1 cellular context compared by ENCODE assay signal in genomic region chr14:68795602-68796417, GRCh38.
A peak's percentile ranks its signal among the peaks of the same experiment; 100 is the strongest.
TF ChIP-seq lines count a peak whose summit lies in the region.

No MANE protein-coding gene starts in this region.

TF ChIP-seq in K562, 482 proteins besides CTCF, POLR2A, EP300 and RAD21 (continued from another document and continues in another):
- TF ChIP-seq ZNF318 (IDR thresholded peaks at IDR 0.05; ENCODE audit: borderline replicate concordance in 1 of 2, low read depth in 1 of 2) (no peak), BRD9 (IDR thresholded peaks at IDR 0.05; ENCODE audit: low read depth, partially characterized antibody) (no peak), PTTG1 (tag; IDR thresholded peaks at IDR 0.05; ENCODE audit: low read depth) (no peak), LEF1 (IDR thresholded peaks at IDR 0.05) (no peak), ZNF445 (CRISPR knock-in tag; IDR thresholded peaks at IDR 0.05; ENCODE audit: low read depth) (no peak), RHOXF2B (CRISPR knock-in tag; conservative IDR thresholded peaks at IDR 0.05) (no peak), RBBP5 (IDR thresholded peaks at IDR 0.05; ENCODE audit: borderline replicate concordance, insufficient read depth, low read length, poor library complexity, severe bottlenecking) (peak; percentile 57), EZH2 (IDR thresholded peaks at IDR 0.05; ENCODE audit: borderline replicate concordance, low read depth, low read length) (no peak), KAT7 (CRISPR knock-in tag; IDR thresholded peaks at IDR 0.05; ENCODE audit: borderline replicate concordance) (no peak), SNRNP70 (optimal IDR thresholded peaks at IDR 0.05; ENCODE audit: low read depth, low read length) (no peak), TAF15 (IDR thresholded peaks at IDR 0.05; ENCODE audit: low read depth, low read length) (no peak), HDAC1 (IDR thresholded peaks at IDR 0.05) (peak in 1 of 2 experiments; percentile 38; a peak in 1 of 4 replicates), WHSC1 (IDR thresholded peaks at IDR 0.05; ENCODE audit: low read length) (no peak), PRMT5 (CRISPR knock-in tag; IDR thresholded peaks at IDR 0.05) (no peak), RFX1 (IDR thresholded peaks at IDR 0.05) (no peak), SRF (CRISPR knock-in tag; IDR thresholded peaks at IDR 0.05) (no peak), HNRNPH1 (optimal IDR thresholded peaks at IDR 0.05; ENCODE audit: low read depth, low read length) (no peak), CXXC5 (CRISPR knock-in tag; IDR thresholded peaks at IDR 0.05) (peak; percentile 56), ZNF444 (CRISPR knock-in tag; IDR thresholded peaks at IDR 0.05) (no peak), FOXP1 (CRISPR knock-in tag; IDR thresholded peaks at IDR 0.05) (no peak; the same call in 1 of the 2 replicates), ZBTB33 (CRISPR knock-in tag; IDR thresholded peaks at IDR 0.05) (no peak), ADNP (tag; IDR thresholded peaks at IDR 0.05) (no peak), SREBF1 (IDR thresholded peaks at IDR 0.05; ENCODE audit: borderline replicate concordance, low read depth, low read length) (no peak), RBM14 (IDR thresholded peaks at IDR 0.05; ENCODE audit: borderline replicate concordance, insufficient read depth, low read depth, low read length) (no peak), TCF3 (CRISPR knock-in tag; IDR thresholded peaks at IDR 0.05) (0 out of 2 replicates have a peak, but pooled peaks have one; percentile 17), CREM (IDR thresholded peaks at IDR 0.05; ENCODE audit: low read depth) (no peak), PCBP2 (IDR thresholded peaks at IDR 0.05; ENCODE audit: low read depth, low read length, poor library complexity, severe bottlenecking) (no peak), CSDE1 (IDR thresholded peaks at IDR 0.05) (no peak), XRCC3 (IDR thresholded peaks at IDR 0.05) (no peak), HMG20B (CRISPR knock-in tag; IDR thresholded peaks at IDR 0.05) (no peak), SIN3A (IDR thresholded peaks at IDR 0.05; ENCODE audit: borderline replicate concordance in 2 of 2, control insufficient read depth in 1 of 2, low read depth in 2 of 2, low read length in 2 of 2) (0 out of 4 replicates have a peak, but pooled peaks have one; percentile 17 to 32)
- TF ChIP-seq, protein P1, sequence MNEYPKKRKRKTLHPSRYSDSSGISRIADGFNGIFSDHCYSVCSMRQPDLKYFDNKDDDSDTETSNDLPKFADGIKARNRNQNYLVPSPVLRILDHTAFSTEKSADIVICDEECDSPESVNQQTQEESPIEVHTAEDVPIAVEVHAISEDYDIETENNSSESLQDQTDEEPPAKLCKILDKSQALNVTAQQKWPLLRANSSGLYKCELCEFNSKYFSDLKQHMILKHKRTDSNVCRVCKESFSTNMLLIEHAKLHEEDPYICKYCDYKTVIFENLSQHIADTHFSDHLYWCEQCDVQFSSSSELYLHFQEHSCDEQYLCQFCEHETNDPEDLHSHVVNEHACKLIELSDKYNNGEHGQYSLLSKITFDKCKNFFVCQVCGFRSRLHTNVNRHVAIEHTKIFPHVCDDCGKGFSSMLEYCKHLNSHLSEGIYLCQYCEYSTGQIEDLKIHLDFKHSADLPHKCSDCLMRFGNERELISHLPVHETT (CRISPR knock-in tag; conservative IDR thresholded peaks at IDR 0.05 in 1 of 2, IDR thresholded peaks at IDR 0.05 in 1 of 2): no peak
- TF ChIP-seq, protein P2, sequence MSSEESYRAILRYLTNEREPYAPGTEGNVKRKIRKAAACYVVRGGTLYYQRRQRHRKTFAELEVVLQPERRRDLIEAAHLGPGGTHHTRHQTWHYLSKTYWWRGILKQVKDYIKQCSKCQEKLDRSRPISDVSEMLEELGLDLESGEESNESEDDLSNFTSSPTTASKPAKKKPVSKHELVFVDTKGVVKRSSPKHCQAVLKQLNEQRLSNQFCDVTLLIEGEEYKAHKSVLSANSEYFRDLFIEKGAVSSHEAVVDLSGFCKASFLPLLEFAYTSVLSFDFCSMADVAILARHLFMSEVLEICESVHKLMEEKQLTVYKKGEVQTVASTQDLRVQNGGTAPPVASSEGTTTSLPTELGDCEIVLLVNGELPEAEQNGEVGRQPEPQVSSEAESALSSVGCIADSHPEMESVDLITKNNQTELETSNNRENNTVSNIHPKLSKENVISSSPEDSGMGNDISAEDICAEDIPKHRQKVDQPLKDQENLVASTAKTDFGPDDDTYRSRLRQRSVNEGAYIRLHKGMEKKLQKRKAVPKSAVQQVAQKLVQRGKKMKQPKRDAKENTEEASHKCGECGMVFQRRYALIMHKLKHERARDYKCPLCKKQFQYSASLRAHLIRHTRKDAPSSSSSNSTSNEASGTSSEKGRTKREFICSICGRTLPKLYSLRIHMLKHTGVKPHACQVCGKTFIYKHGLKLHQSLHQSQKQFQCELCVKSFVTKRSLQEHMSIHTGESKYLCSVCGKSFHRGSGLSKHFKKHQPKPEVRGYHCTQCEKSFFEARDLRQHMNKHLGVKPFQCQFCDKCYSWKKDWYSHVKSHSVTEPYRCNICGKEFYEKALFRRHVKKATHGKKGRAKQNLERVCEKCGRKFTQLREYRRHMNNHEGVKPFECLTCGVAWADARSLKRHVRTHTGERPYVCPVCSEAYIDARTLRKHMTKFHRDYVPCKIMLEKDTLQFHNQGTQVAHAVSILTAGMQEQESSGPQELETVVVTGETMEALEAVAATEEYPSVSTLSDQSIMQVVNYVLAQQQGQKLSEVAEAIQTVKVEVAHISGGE (CRISPR knock-in tag; IDR thresholded peaks at IDR 0.05): 0 out of 6 replicates have a peak, but pooled peaks of 1 of the 3 experiments have one; percentile 45
- TF ChIP-seq, protein P3, sequence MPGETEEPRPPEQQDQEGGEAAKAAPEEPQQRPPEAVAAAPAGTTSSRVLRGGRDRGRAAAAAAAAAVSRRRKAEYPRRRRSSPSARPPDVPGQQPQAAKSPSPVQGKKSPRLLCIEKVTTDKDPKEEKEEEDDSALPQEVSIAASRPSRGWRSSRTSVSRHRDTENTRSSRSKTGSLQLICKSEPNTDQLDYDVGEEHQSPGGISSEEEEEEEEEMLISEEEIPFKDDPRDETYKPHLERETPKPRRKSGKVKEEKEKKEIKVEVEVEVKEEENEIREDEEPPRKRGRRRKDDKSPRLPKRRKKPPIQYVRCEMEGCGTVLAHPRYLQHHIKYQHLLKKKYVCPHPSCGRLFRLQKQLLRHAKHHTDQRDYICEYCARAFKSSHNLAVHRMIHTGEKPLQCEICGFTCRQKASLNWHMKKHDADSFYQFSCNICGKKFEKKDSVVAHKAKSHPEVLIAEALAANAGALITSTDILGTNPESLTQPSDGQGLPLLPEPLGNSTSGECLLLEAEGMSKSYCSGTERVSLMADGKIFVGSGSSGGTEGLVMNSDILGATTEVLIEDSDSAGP (CRISPR knock-in tag; IDR thresholded peaks at IDR 0.05): no peak
- TF ChIP-seq, protein P4, sequence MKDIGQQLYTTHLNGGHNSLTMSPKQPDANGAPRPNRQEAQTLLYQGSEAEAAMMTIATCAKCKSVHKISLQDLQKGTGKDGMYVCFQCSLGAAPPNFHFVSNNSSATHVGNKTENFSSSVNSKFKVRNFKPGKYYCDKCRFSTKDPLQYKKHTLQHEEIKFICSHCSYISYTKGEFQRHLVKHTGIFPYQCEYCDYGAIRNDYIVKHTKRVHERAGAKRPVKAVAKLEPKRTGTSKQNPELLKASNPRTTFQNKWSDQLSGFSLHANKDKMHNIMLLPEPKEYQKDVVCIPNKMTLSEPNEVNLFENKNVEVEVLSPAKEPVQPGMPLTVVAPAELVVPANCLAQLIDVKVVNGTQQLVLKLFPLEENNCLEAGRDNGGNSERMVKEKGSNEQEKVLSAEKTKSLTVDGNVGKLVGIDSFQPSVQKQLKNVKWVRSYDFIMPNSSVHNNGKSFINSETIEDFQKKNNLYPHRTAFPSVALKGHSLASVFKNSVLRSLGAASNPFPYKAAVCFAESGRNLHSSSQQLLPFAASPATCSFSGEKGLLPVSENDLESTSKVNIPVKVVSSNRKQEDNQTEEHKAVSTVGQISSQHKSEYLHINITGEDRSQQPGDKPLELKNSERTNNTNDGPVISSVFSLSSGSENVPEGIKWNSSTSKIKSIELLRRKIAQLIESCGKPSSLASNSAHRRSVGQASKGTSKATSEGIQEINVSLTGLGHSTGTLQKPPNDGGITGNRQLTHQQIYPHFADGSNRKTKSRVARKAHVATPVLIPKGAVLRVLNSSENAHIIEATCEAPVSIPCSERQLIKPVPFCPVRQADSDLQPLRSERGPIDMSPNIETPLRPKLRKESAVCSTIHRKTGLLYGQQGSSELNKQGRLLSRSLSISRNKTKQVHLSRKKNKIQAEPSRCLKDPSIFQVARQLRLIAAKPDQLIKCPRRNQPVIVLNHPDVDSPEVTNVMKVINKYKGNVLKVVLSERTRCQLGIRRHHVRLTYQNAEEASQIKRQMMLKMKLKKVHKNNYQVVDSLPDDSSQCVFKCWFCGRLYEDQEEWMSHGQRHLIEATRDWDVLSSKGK (CRISPR knock-in tag; IDR thresholded peaks at IDR 0.05): no peak
- TF ChIP-seq, protein P5, sequence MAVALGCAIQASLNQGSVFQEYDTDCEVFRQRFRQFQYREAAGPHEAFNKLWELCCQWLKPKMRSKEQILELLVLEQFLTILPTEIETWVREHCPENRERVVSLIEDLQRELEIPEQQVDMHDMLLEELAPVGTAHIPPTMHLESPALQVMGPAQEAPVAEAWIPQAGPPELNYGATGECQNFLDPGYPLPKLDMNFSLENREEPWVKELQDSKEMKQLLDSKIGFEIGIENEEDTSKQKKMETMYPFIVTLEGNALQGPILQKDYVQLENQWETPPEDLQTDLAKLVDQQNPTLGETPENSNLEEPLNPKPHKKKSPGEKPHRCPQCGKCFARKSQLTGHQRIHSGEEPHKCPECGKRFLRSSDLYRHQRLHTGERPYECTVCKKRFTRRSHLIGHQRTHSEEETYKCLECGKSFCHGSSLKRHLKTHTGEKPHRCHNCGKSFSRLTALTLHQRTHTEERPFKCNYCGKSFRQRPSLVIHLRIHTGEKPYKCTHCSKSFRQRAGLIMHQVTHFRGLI (CRISPR knock-in tag; IDR thresholded peaks at IDR 0.05): no peak
